Comparison of ENCODE assay signal across 14 cellular contexts in the genomic region with DNA sequence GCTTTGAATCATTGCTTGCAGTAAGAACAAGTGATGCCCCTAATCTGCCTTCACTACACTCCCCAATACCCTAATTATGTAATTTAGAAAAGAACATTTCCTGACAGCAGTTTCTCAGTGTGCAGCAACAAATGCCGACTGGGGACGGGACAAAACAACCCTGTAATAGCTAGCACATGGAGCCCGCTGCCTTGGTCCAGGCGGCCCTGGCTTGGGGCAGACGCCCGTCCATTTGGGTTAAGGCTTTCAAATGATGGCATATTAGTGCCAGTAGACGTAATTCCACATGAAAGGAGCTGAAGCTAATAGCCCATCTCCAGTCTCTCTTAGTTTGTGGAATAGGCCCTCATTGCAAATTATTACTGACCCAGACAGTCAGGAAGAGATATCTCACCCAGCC.
A peak's percentile ranks its signal among the peaks of the same experiment; 100 is the strongest.
DNase-seq lines count a peak whose midpoint lies in the region; ATAC-seq and TF ChIP-seq lines count a peak whose summit lies in the region.
"Had no signal": no experiment of that assay in that cellular context is flagged by ENCODE, and none has a peak within 500 bp of the region (broad histone marks: within the 10 kb centered on the region; RNA-seq: fewer than 3 reads in every experiment).

No MANE protein-coding gene starts in this region.

- H3K36me3 ChIP-seq in Karpas-422 (ENCODE audit: insufficient read depth, low read length), result no peaks in the 10 kb centered on the region
- no peaks in the 10 kb centered on the region for H3K36me3 ChIP-seq in esophagus muscularis mucosa
- H3K36me3 ChIP-seq: BLaER1 had no signal

- H3K4me2 ChIP-seq in Karpas-422 (ENCODE audit: low read depth, low read length, poor library complexity, severe bottlenecking), result peak overlapping the region; percentile 71
- H3K4me2 ChIP-seq: BLaER1, GM23338 had no signal

- H3K9me3 Mint-ChIP-seq in type B pancreatic cell, result no peaks in the 10 kb centered on the region
- H3K9me3 Mint-ChIP-seq: CD8-positive, alpha-beta memory T cell; GM23338; H9 had no signal

- H3K9me2 ChIP-seq in Karpas-422 (replicated peaks; ENCODE audit: insufficient read depth, low read length), result no peaks in the 10 kb centered on the region

- peaks cover 34% of the 10 kb centered on the region for H3K27me3 Mint-ChIP-seq in type B pancreatic cell

- H3K27ac ChIP-seq in Karpas-422 (ENCODE audit: low read length) (peak overlapping the region; percentile 95), esophagus muscularis mucosa (replicated peaks in 1 of 4) (no peak overlapping the region)
- H3K27ac ChIP-seq: BLaER1 had no signal

- H3K4me3 Mint-ChIP-seq in type B pancreatic cell, result peak overlapping the region; percentile 40
- H3K4me3 Mint-ChIP-seq: GM23338, H9 had no signal

- H3K27me3 ChIP-seq in Karpas-422 (ENCODE audit: low read length), result no peaks in the 10 kb centered on the region
- H3K27me3 ChIP-seq in esophagus muscularis mucosa, result peaks cover 0 to 5% (median 0%) of the 10 kb centered on the region in 4 donors

- H3K4me3 ChIP-seq in Karpas-422 (ENCODE audit: low read length) (peak overlapping the region; percentile 47), esophagus muscularis mucosa (no peak overlapping the region)
- H3K4me3 ChIP-seq: BLaER1, GM12878, GM23338 had no signal

- H3K4me1 ChIP-seq in Karpas-422 (ENCODE audit: low read length), result peaks cover 100% of the 10 kb centered on the region
- no peaks in the 10 kb centered on the region for H3K4me1 ChIP-seq in esophagus muscularis mucosa

- H3K9ac ChIP-seq in Karpas-422 (ENCODE audit: low read length), result peak overlapping the region; percentile 64
- H3K9ac ChIP-seq: BLaER1 had no signal

- H2AFZ ChIP-seq in Karpas-422 (ENCODE audit: low read length), result no peak overlapping the region
- H2AFZ ChIP-seq: GM23338 had no signal

- H4K20me1 ChIP-seq in Karpas-422 (ENCODE audit: insufficient read depth, low read depth, low read length), result no peaks in the 10 kb centered on the region
- H4K20me1 ChIP-seq: BLaER1 had no signal

- TF ChIP-seq CTCF in esophagus muscularis mucosa (IDR thresholded peaks at IDR 0.05) (no peak), type B pancreatic cell (conservative IDR thresholded peaks at IDR 0.05) (no peak)

- 97% methylated on average over 7 of the region's 7 CpGs for WGBS in esophagus muscularis mucosa

- DNase-seq in NCI-H1436 treated with DMSO at 0.1 percent for 48 hours (lab: John Stamatoyannopoulos, UW), result peak; percentile 20
- DNase-seq in NCI-H1436 (lab: John Stamatoyannopoulos, UW), result no peak
- DNase-seq in Karpas-422, result no peak
- DNase-seq in esophagus muscularis mucosa (ENCODE audit: extremely low spot score), result peak; percentile 57
- no peak for DNase-seq in type B pancreatic cell (ENCODE audit: extremely low spot score, unreplicated experiment)
- DNase-seq in T-helper 1 cell, result no peak
- DNase-seq: 8988T; AML-193; CD8-positive, alpha-beta memory T cell; H9 had no signal

- peaks cover 8% of the 10 kb centered on the region for H3K4me1 Mint-ChIP-seq in type B pancreatic cell (ENCODE audit: unreplicated experiment)
- H3K4me1 Mint-ChIP-seq: CD8-positive, alpha-beta memory T cell had no signal

- H3K36me3 Mint-ChIP-seq in type B pancreatic cell, result no peaks in the 10 kb centered on the region
- H3K36me3 Mint-ChIP-seq: CD8-positive, alpha-beta memory T cell had no signal

- intact Hi-C loops in esophagus muscularis mucosa (cut with DNase I), result no loop called here

- no peak for ATAC-seq in GM21423 (IDR thresholded peaks at IDR 0.05; ENCODE audit: unreplicated experiment)
- ATAC-seq: GM12878, GM23338 had no signal

- H3K9me3 ChIP-seq in Karpas-422 (ENCODE audit: low read length), result no peaks in the 10 kb centered on the region
- H3K9me3 ChIP-seq in esophagus muscularis mucosa, result no peaks in the 10 kb centered on the region
- H3K9me3 ChIP-seq: BLaER1 had no signal

- H3K27ac Mint-ChIP-seq in type B pancreatic cell, result no peak overlapping the region
- H3K27ac Mint-ChIP-seq: CD8-positive, alpha-beta memory T cell; GM23338; H9 had no signal

- H3K79me2 ChIP-seq in Karpas-422 (ENCODE audit: low read length), result 0 out of 2 replicates have a peak, but pooled peaks cover 2% of the 10 kb centered on the region

- TF ChIP-seq POLR2A in esophagus muscularis mucosa (IDR thresholded peaks at IDR 0.05; ENCODE audit: low read depth), result no peak

- no peak for TF ChIP-seq EP300 in esophagus muscularis mucosa (IDR thresholded peaks at IDR 0.05)

Comparison
In these comparisons a context has a peak if more than half of its experiments do, and no peak if none do; other contexts are left out.
1. DNase-seq: peak in NCI-H1436 treated with DMSO at 0.1 percent for 48 hours (single experiment) and esophagus muscularis mucosa (single experiment); none in NCI-H1436 (single experiment), Karpas-422 (single experiment), type B pancreatic cell (single experiment) and T-helper 1 cell (0 of 5).